Comparison of ENCODE assay signal across 13 cellular contexts in genomic region chr2:218871345-218872302, GRCh38. TPM values are rescaled to one million over a fixed set of nuclear protein-coding genes. Genes with fewer than 3 reads are reported as not detected.
DNase-seq lines count a peak whose midpoint lies in the region; ATAC-seq and TF ChIP-seq lines count a peak whose summit lies in the region.
"Had no signal": no experiment of that assay in that cellular context is flagged by ENCODE, and none has a peak within 500 bp of the region (broad histone marks: within the 10 kb centered on the region; RNA-seq: fewer than 3 reads in every experiment).

No MANE protein-coding gene starts in this region.

- no peaks in the 10 kb centered on the region for H3K36me3 ChIP-seq in effector memory CD4-positive, alpha-beta T cell (ENCODE audit: control insufficient read depth, insufficient read depth, low read length)
- H3K36me3 ChIP-seq in spleen (peaks cover 0 to 7% (median 0%) of the 10 kb centered on the region in 6 donors), osteoblast (ENCODE audit: insufficient read depth, low read length) (no peaks in the 10 kb centered on the region)

- no peaks in the 10 kb centered on the region for H3K9me3 ChIP-seq in effector memory CD4-positive, alpha-beta T cell (ENCODE audit: control insufficient read depth, low read length)
- H3K9me3 ChIP-seq in spleen (no peaks in the 10 kb centered on the region), osteoblast (ENCODE audit: low read depth, low read length) (no peaks in the 10 kb centered on the region)

- peaks cover 56% of the 10 kb centered on the region for H3K27me3 Mint-ChIP-seq in activated CD4-positive, alpha-beta T cell treated with anti-CD3 and anti-CD28 coated beads for 36 hours

- peak; percentile 49 for DNase-seq in activated CD4-positive, alpha-beta T cell treated with anti-CD3 and anti-CD28 coated beads for 36 hours
- DNase-seq in activated CD4-positive, alpha-beta T cell treated with anti-CD3 and anti-CD28 coated beads, Interleukin-2, amount 50 U/mL, for 1 hour, result no peak
- peak; percentile 27 for DNase-seq in MV-4-11 (lab: John Stamatoyannopoulos, UW)
- no peak for DNase-seq in effector memory CD4-positive, alpha-beta T cell
- DNase-seq in spleen, result peak; percentile 85
- no peak for DNase-seq in osteoblast (ENCODE audit: insufficient read length, low spot score, missing footprints)
- no peak for DNase-seq in SIG-M5 (lab: John Stamatoyannopoulos, UW)
- DNase-seq in GM03348 (ENCODE audit: low spot score), result no peak
- DNase-seq: NCI-H1092; stimulated activated CD4-positive, alpha-beta T cell treated with anti-CD3 and anti-CD28 coated beads, Interleukin-4, amount 100 ng/mL, for 24 hours had no signal

- intact Hi-C loops in activated CD4-positive, alpha-beta T cell treated with anti-CD3 and anti-CD28 coated beads for 36 hours (cut with DNase I, micrococcal nuclease), result loop anchor here (5.0 kb wide), 3 partner anchors 86 to 126 kb away; partner anchors contain the start of gene CDK5R2 (in 1 of the 2)
- intact Hi-C loops in spleen (cut with DNase I; ENCODE audit: low total_unique reads), result no loop called here

- TF ChIP-seq CTCF in spleen (IDR thresholded peaks at IDR 0.05 in 8 of 11, conservative IDR thresholded peaks at IDR 0.05 in 3 of 11), result no peak
- TF ChIP-seq CTCF in osteoblast (IDR thresholded peaks at IDR 0.05; ENCODE audit: extremely low read depth, low read depth, low read length), result no peak

- H2AFZ ChIP-seq in osteoblast (ENCODE audit: low read length), result no peak overlapping the region

- H3K79me2 ChIP-seq in osteoblast (ENCODE audit: insufficient read depth, low read length), result no peaks in the 10 kb centered on the region

- POLR2A ChIA-PET in activated CD4-positive, alpha-beta T cell treated with anti-CD3 and anti-CD28 coated beads for 36 hours (lab: Charles Lee), result no interaction called here

- 2 to 8% (median 5%) methylated on average over 33 to 60 of the region's 60 CpGs for WGBS in spleen, 5 donors

- peaks cover 18% of the 10 kb centered on the region for H3K4me1 ChIP-seq in effector memory CD4-positive, alpha-beta T cell (ENCODE audit: control insufficient read depth, insufficient read depth, low read length, poor library complexity, severe bottlenecking)
- H3K4me1 ChIP-seq in spleen (peaks cover 13 to 61% (median 44%) of the 10 kb centered on the region in 6 donors), osteoblast (ENCODE audit: insufficient read depth, low read length) (no peaks in the 10 kb centered on the region)

- peaks cover 5% of the 10 kb centered on the region for H4K20me1 ChIP-seq in osteoblast (ENCODE audit: insufficient read depth, low read length)

- no peak overlapping the region for H3K27ac Mint-ChIP-seq in activated CD4-positive, alpha-beta T cell treated with anti-CD3 and anti-CD28 coated beads for 36 hours

- CTCF ChIA-PET in activated CD4-positive, alpha-beta T cell treated with anti-CD3 and anti-CD28 coated beads for 36 hours (lab: Charles Lee), result interaction anchor here (0.6 to 18.2 kb wide), 7 partner anchors 16 to 210 kb away, joined by 3 to 620 read pairs (median 4); partner anchors contain the start of gene TTLL4

- ATAC-seq in activated CD4-positive, alpha-beta T cell treated with anti-CD3 and anti-CD28 coated beads for 36 hours, result peak; percentile 62

- no peak for TF ChIP-seq POLR2A in spleen (IDR thresholded peaks at IDR 0.05)

- H3K36me3 Mint-ChIP-seq in activated CD4-positive, alpha-beta T cell treated with anti-CD3 and anti-CD28 coated beads for 36 hours (ENCODE audit: low read depth), result no peaks in the 10 kb centered on the region

- H3K4me3 ChIP-seq in effector memory CD4-positive, alpha-beta T cell (ENCODE audit: insufficient read depth, low read depth, low read length, poor library complexity, severe bottlenecking), result peak overlapping the region; percentile 43
- H3K4me3 ChIP-seq in spleen (peak overlapping the region; percentile 35 to 73 (median 44)), osteoblast (ENCODE audit: insufficient read depth, low read length) (no peak overlapping the region)

- H3K27me3 ChIP-seq in effector memory CD4-positive, alpha-beta T cell (replicated peaks; ENCODE audit: control insufficient read depth, insufficient read depth, low read length, poor library complexity, severe bottlenecking), result peaks cover 29% of the 10 kb centered on the region
- H3K27me3 ChIP-seq in spleen (replicated peaks in 1 of 7) (peaks cover 0 to 83% (median 29%) of the 10 kb centered on the region in 7 donors), osteoblast (ENCODE audit: insufficient read depth, low read length) (peaks cover 90% of the 10 kb centered on the region)

- no peak overlapping the region for H3K4me2 ChIP-seq in osteoblast (ENCODE audit: insufficient read depth, low read length)

- H3K4me1 Mint-ChIP-seq in activated CD4-positive, alpha-beta T cell treated with anti-CD3 and anti-CD28 coated beads for 36 hours, result peaks cover 17% of the 10 kb centered on the region

- H3K4me3 Mint-ChIP-seq in activated CD4-positive, alpha-beta T cell treated with anti-CD3 and anti-CD28 coated beads for 36 hours, result peak overlapping the region; percentile 58

- H3K27ac ChIP-seq in effector memory CD4-positive, alpha-beta T cell (ENCODE audit: insufficient read depth, low read length, poor library complexity, severe bottlenecking), result no peak overlapping the region
- peak overlapping the region in 1 of 8 donors; percentile 44 for H3K27ac ChIP-seq in spleen
- H3K27ac ChIP-seq in osteoblast (ENCODE audit: low read depth, low read length), result no peak overlapping the region

- H3K9me3 Mint-ChIP-seq in activated CD4-positive, alpha-beta T cell treated with anti-CD3 and anti-CD28 coated beads for 36 hours (ENCODE audit: low read depth), result no peaks in the 10 kb centered on the region

RNA-seq across cellular contexts. Expression of gene WNT10A, which starts 9.0 kb away (rescaled TPM):
- 1 to 10 TPM; 5.4 to 6.0 TPM for total RNA-seq in activated CD4-positive, alpha-beta T cell treated with anti-CD3 and anti-CD28 coated beads for 36 hours
- total RNA-seq in spleen (1 to 10 TPM; 1.6 to 7.9 (median 3.5) TPM), osteoblast (not detected in 2 replicates)
- 1 to 10 TPM; 1.5 to 2.5 (median 1.5) TPM for polyA plus RNA-seq in spleen
- total RNA-seq: frontal cortex had no signal

RNA-seq across cellular contexts. Expression of gene WNT6, which starts 12.0 kb away (rescaled TPM):
- total RNA-seq in activated CD4-positive, alpha-beta T cell treated with anti-CD3 and anti-CD28 coated beads for 36 hours, result under 1 TPM in 1 of 2 experiments, not detected in 1; 0.30 TPM
- total RNA-seq in spleen, result 10 to 100 TPM in 3 of 7 donors, 1 to 10 TPM in 4; 2.2 to 10.9 (median 10.0) TPM
- 1 to 10 TPM; 1.1 to 4.0 (median 1.1) TPM for polyA plus RNA-seq in spleen
- not detected in 2 replicates for total RNA-seq in osteoblast
- total RNA-seq: A673, frontal cortex had no signal

RNA-seq across cellular contexts. Expression of gene PRKAG3, which starts 40.0 kb away (rescaled TPM):
- not detected for total RNA-seq in activated CD4-positive, alpha-beta T cell treated with anti-CD3 and anti-CD28 coated beads for 36 hours
- not detected for total RNA-seq in spleen
- not detected for polyA plus RNA-seq in spleen
- under 0.01 and 0.29 TPM in 2 replicates for total RNA-seq in osteoblast
- total RNA-seq: A673, frontal cortex, RPMI7951 had no signal

Comparison
In these comparisons a context has a peak if more than half of its experiments do, and no peak if none do; other contexts are left out.
1. DNase-seq: peak in activated CD4-positive, alpha-beta T cell treated with anti-CD3 and anti-CD28 coated beads for 36 hours (single experiment), MV-4-11 (single experiment) and spleen (single experiment); none in activated CD4-positive, alpha-beta T cell treated with anti-CD3 and anti-CD28 coated beads, Interleukin-2, amount 50 U/mL, for 1 hour (single experiment), effector memory CD4-positive, alpha-beta T cell (0 of 3), osteoblast (single experiment), SIG-M5 (single experiment) and GM03348 (single experiment).